Comparison of ENCODE assay signal across 22 cellular contexts in the genomic region with DNA sequence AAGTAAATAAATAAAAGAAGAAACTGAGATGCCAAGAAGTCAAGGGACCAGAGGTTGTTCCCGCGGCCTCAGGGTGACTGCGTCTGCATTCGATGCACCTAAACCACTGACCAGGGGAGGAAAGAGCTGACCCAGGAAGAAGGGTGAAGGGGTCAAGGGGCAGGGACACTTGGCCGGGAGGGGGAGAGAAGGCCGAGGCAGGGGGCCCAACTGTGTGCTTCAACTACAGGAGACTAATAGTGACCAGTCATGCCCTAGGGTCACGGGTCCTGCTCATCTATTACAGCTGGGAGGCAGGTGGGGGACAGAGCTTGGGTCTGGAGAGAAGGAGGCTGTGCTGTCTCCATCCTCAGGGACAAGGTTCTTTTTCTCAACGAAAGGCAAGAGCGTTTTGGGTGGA.
"Had no signal": no experiment of that assay in that cellular context is flagged by ENCODE, and none has a peak within 500 bp of the region (broad histone marks: within the 10 kb centered on the region; RNA-seq: fewer than 3 reads in every experiment).

No MANE protein-coding gene starts in this region.

- H3K27me3 ChIP-seq: brain microvascular endothelial cell, SJCRH30 had no signal

- H3K27ac ChIP-seq: brain microvascular endothelial cell, KMS-11, SJCRH30, VCaP had no signal

- H3K9ac ChIP-seq: KMS-11, SK-N-SH had no signal

- H3K36me3 ChIP-seq: SJCRH30 had no signal

- H3K4me1 Mint-ChIP-seq: activated CD4-positive, alpha-beta T cell treated with anti-CD3 and anti-CD28 coated beads, Interleukin-2, amount 10 ng/mL, durations not matched to agents 7 days and 5 days had no signal

- H3K4me3 ChIP-seq: SJCRH30 had no signal

- H3K4me2 ChIP-seq: KMS-11, SK-N-SH had no signal

- H3K9me3 ChIP-seq: SJCRH30, SK-N-SH had no signal

- DNase-seq: activated CD4-positive, alpha-beta memory T cell treated with anti-CD3 and anti-CD28 coated beads for 36 hours; activated CD4-positive, alpha-beta T cell treated with anti-CD3 and anti-CD28 coated beads, Interleukin-2, amount 10 ng/mL, durations not matched to agents 7 days and 5 days; activated CD4-positive, CD25-positive, alpha-beta regulatory T cell; activated CD8-positive, alpha-beta memory T cell treated with anti-CD3 and anti-CD28 coated beads for 24 hours; activated gamma-delta T cell; activated naive CD4-positive, alpha-beta T cell treated with anti-CD3 and anti-CD28 coated beads for 36 hours; activated T-cell treated with anti-CD3 and anti-CD28 coated beads, Interleukin-2, amount 50 U/mL, for 4 hours; amygdala; brain microvascular endothelial cell; NCI-H1092; NCI-H1417; NCI-H1930; NCI-H2171 treated with DMSO at 0.1 percent for 48 hours; NCI-H226; NCI-H526; NCI-H774; SJCRH30; SK-N-SH; T-helper 1 cell had no signal

- H3K27me3 Mint-ChIP-seq: activated CD4-positive, alpha-beta memory T cell treated with anti-CD3 and anti-CD28 coated beads for 36 hours; activated CD4-positive, alpha-beta T cell treated with anti-CD3 and anti-CD28 coated beads, Interleukin-2, amount 10 ng/mL, durations not matched to agents 7 days and 5 days; activated naive CD8-positive, alpha-beta T cell had no signal

- H3K27ac Mint-ChIP-seq: activated CD4-positive, alpha-beta memory T cell treated with anti-CD3 and anti-CD28 coated beads for 36 hours; activated CD4-positive, alpha-beta T cell treated with anti-CD3 and anti-CD28 coated beads, Interleukin-2, amount 10 ng/mL, durations not matched to agents 7 days and 5 days; activated naive CD4-positive, alpha-beta T cell treated with anti-CD3 and anti-CD28 coated beads for 36 hours; activated naive CD8-positive, alpha-beta T cell had no signal

- ATAC-seq: activated T-cell treated with anti-CD3 and anti-CD28 coated beads, Interleukin-2, amount 50 U/mL, for 4 hours had no signal

- H3K4me3 Mint-ChIP-seq: activated CD4-positive, alpha-beta memory T cell treated with anti-CD3 and anti-CD28 coated beads for 36 hours; activated CD4-positive, alpha-beta T cell treated with anti-CD3 and anti-CD28 coated beads, Interleukin-2, amount 10 ng/mL, durations not matched to agents 7 days and 5 days; activated naive CD4-positive, alpha-beta T cell treated with anti-CD3 and anti-CD28 coated beads for 36 hours; activated naive CD8-positive, alpha-beta T cell; activated T-cell treated with anti-CD3 and anti-CD28 coated beads, Interleukin-2, amount 50 U/mL, for 4 hours had no signal

- H3K9me3 Mint-ChIP-seq: activated CD4-positive, alpha-beta memory T cell treated with anti-CD3 and anti-CD28 coated beads for 36 hours; activated CD4-positive, alpha-beta T cell treated with anti-CD3 and anti-CD28 coated beads, Interleukin-2, amount 10 ng/mL, durations not matched to agents 7 days and 5 days; activated naive CD4-positive, alpha-beta T cell treated with anti-CD3 and anti-CD28 coated beads for 36 hours; activated T-cell treated with anti-CD3 and anti-CD28 coated beads, Interleukin-2, amount 50 U/mL, for 4 hours had no signal
